ENCODE assay signal across 8 cellular contexts in genomic region chr15:34366271-34367043, GRCh38. TPM values are rescaled to one million over a fixed set of nuclear protein-coding genes. Genes with fewer than 3 reads are reported as not detected.
DNase-seq lines count a peak whose midpoint lies in the region; ATAC-seq and TF ChIP-seq lines count a peak whose summit lies in the region.

No MANE protein-coding gene starts in this region.

- peaks cover 6% of the 10 kb centered on the region for H3K79me2 ChIP-seq in trophoblast cell (ENCODE audit: control insufficient read depth, insufficient read depth, low read length, poor library complexity)

- no peak overlapping the region for H3K27ac ChIP-seq in SK-N-MC
- peak overlapping the region; percentile 82 for H3K27ac ChIP-seq in trophoblast cell (ENCODE audit: low read depth, low read length)
- H3K27ac ChIP-seq in aorta (ENCODE audit: low read depth in 1 of 2, low read length in 2 of 2) = no peak overlapping the region

- H3K18ac ChIP-seq in trophoblast cell (ENCODE audit: low read length) = peak overlapping the region; percentile 40

- H3K4me3 ChIP-seq in SK-N-MC (peak overlapping the region; percentile 79), trophoblast cell (ENCODE audit: low read depth, low read length) (peak overlapping the region; percentile 86), aorta (ENCODE audit: low read length in 2 of 2) (peak overlapping the region; percentile 65 to 72)

- H4K8ac ChIP-seq in trophoblast cell (ENCODE audit: low read depth, low read length) = peak overlapping the region; percentile 72

- ATAC-seq in left cardiac atrium (peak; percentile 66 to 74), aorta (ENCODE audit: low FRiP score) (peak; percentile 60), HG03439 (IDR thresholded peaks at IDR 0.05; ENCODE audit: unreplicated experiment) (no peak)

- no peak overlapping the region for H4K12ac ChIP-seq in trophoblast cell (ENCODE audit: low read depth, low read length)

- H3K9me3 ChIP-seq in SK-N-MC (ENCODE audit: low read depth, low read length) (no peaks in the 10 kb centered on the region), trophoblast cell (ENCODE audit: insufficient read depth, low read depth, low read length) (no peaks in the 10 kb centered on the region), aorta (ENCODE audit: control insufficient read depth, low read length) (no peaks in the 10 kb centered on the region)

- H4K91ac ChIP-seq in trophoblast cell (ENCODE audit: low read depth, low read length) = peak overlapping the region; percentile 79

- no peak overlapping the region for H2AK5ac ChIP-seq in trophoblast cell (ENCODE audit: low read length)

- H3K9ac ChIP-seq in SK-N-MC (ENCODE audit: insufficient read length) = peak overlapping the region; percentile 41
- H3K9ac ChIP-seq in trophoblast cell (ENCODE audit: low read length) = peak overlapping the region; percentile 85

- H3K36me3 ChIP-seq in SK-N-MC (ENCODE audit: insufficient read depth, low read length) (no peaks in the 10 kb centered on the region), trophoblast cell (ENCODE audit: control insufficient read depth in 1 of 2, insufficient read depth in 2 of 2, low read length in 2 of 2) (peaks cover 10 to 21% of the 10 kb centered on the region in 2 experiments), aorta (ENCODE audit: control insufficient read depth in 1 of 2, insufficient read depth in 2 of 2, low read length in 1 of 2) (no peaks in the 10 kb centered on the region)

- H3K14ac ChIP-seq in trophoblast cell (ENCODE audit: low read length) = peak overlapping the region; percentile 65

- intact Hi-C loops in left cardiac atrium (cut with DNase I) = loop anchor here in 1 of 2 donors (5.0 to 10.0 kb wide), 2 partner anchors 124 to 262 kb away; partner anchors contain the start of genes EMC7 and PGBD4
- intact Hi-C loops in aorta (cut with DNase I) = loop anchor here (2.0 to 10.0 kb wide), 5 partner anchors 24 to 309 kb away; partner anchors contain the start of genes EMC7 (in 2 of the 2), PGBD4 (in 2 of the 2), NOP10 (in 1 of the 2) and NUTM1 (in 1 of the 2)

- no peak overlapping the region for H2BK12ac ChIP-seq in trophoblast cell (ENCODE audit: low read length)

- H3K4ac ChIP-seq in trophoblast cell (ENCODE audit: low read depth, low read length) = no peak overlapping the region

- DNase-seq in Kasumi-1 (lab: John Stamatoyannopoulos, UW) = peak; percentile 2 to 25
- DNase-seq in SK-N-MC (ENCODE audit: low read depth, low spot score) = no peak
- peak; percentile 43 for DNase-seq in amniotic epithelial cell (ENCODE audit: low read depth)
- DNase-seq in left cardiac atrium = peak; percentile 74
- peak; percentile 87 for DNase-seq in trophoblast cell
- peak; percentile 75 to 85 for DNase-seq in aorta

- H3K79me1 ChIP-seq in trophoblast cell (ENCODE audit: low read length) = peaks cover 10% of the 10 kb centered on the region

- H3K23ac ChIP-seq in trophoblast cell (ENCODE audit: low read length) = no peak overlapping the region

- peak overlapping the region; percentile 98 for H3K4me2 ChIP-seq in trophoblast cell (ENCODE audit: low read length)

- peak overlapping the region; percentile 18 for H2BK5ac ChIP-seq in trophoblast cell (ENCODE audit: low read depth, low read length, poor library complexity)

- WGBS in trophoblast cell (ENCODE audit: extremely low coverage, insufficient coverage, insufficient read length) = no CpG with 5 or more reads among the region's 36 CpGs
- 0 to 1% methylated on average over 32 to 36 of the region's 36 CpGs for WGBS in aorta, 2 donors

- H3K27me3 ChIP-seq in trophoblast cell (ENCODE audit: insufficient read depth, low read length) = no peaks in the 10 kb centered on the region
- no peaks in the 10 kb centered on the region for H3K27me3 ChIP-seq in aorta (ENCODE audit: control insufficient read depth in 1 of 2, insufficient read depth in 2 of 2, low read length in 1 of 2)

- peak overlapping the region; percentile 14 for H2BK120ac ChIP-seq in trophoblast cell (ENCODE audit: insufficient read depth, low read length, poor library complexity)

- peaks cover 9 to 17% of the 10 kb centered on the region in 2 experiments for H3K4me1 ChIP-seq in trophoblast cell (ENCODE audit: control insufficient read depth in 1 of 2, insufficient read depth in 2 of 2, low read length in 2 of 2)
- no peaks in the 10 kb centered on the region for H3K4me1 ChIP-seq in aorta (ENCODE audit: control insufficient read depth in 1 of 2, insufficient read depth in 2 of 2, low read length in 2 of 2)

- peak overlapping the region; percentile 28 for H2AFZ ChIP-seq in trophoblast cell (ENCODE audit: insufficient read depth, low read length, poor library complexity)

- TF ChIP-seq CTCF in GM12874 (IDR thresholded peaks at IDR 0.05; ENCODE audit: insufficient read depth, low read depth, low read length) = 0 out of 2 replicates have a peak, but pooled peaks have one; percentile 4

RNA-seq across cellular contexts. Expression of gene LPCAT4, which starts 0.5 kb away (rescaled TPM):
- total RNA-seq in left cardiac atrium = 10 to 100 TPM; 31.3 to 43.7 TPM
- 35.0 and 37.8 TPM in 2 replicates for polyA plus RNA-seq in trophoblast cell (2013)
- total RNA-seq in aorta = 10 to 100 TPM; 32.1 to 78.6 TPM
- polyA plus RNA-seq in aorta = 10 to 100 TPM in 1 of 2 donors, 1 to 10 TPM in 1; 7.6 to 37.5 TPM

RNA-seq across cellular contexts. Expression of gene NUTM1, which starts 23.3 kb away (rescaled TPM):
- total RNA-seq in left cardiac atrium = not detected
- polyA plus RNA-seq in trophoblast cell (2013) = 0.01 TPM in 1 of 2 replicates, not detected in the other
- total RNA-seq in aorta = not detected
- not detected for polyA plus RNA-seq in aorta

RNA-seq across cellular contexts. Expression of gene NOP10, which starts 23.5 kb away (rescaled TPM):
- total RNA-seq in left cardiac atrium = 100 to 1,000 TPM; 109 to 117 TPM
- polyA plus RNA-seq in trophoblast cell (2013) = 349 TPM in 2 replicates
- total RNA-seq in aorta = 100 to 1,000 TPM in 1 of 2 donors, 10 to 100 TPM in 1; 95.6 to 105 TPM
- 100 to 1,000 TPM; 167 to 284 TPM for polyA plus RNA-seq in aorta

RNA-seq across cellular contexts. Expression of gene SLC12A6, which starts 28.9 kb away (rescaled TPM):
- 10 to 100 TPM; 16.0 to 19.6 TPM for total RNA-seq in left cardiac atrium
- polyA plus RNA-seq in trophoblast cell (2013) = 6.9 and 7.7 TPM in 2 replicates
- total RNA-seq in aorta = 10 to 100 TPM; 40.5 to 46.0 TPM
- 10 to 100 TPM; 14.8 to 20.0 TPM for polyA plus RNA-seq in aorta
